8 cellular contexts compared by ENCODE assay signal in genomic region chr7:158856883-158857668, GRCh38. TPM values are rescaled to one million over a fixed set of nuclear protein-coding genes. Genes with fewer than 3 reads are reported as not detected.
DNase-seq lines count a peak whose midpoint lies in the region; ATAC-seq and TF ChIP-seq lines count a peak whose summit lies in the region.

No MANE protein-coding gene starts in this region.

- no peaks in the 10 kb centered on the region for H3K9me3 ChIP-seq in ES-I3 (ENCODE audit: control insufficient read depth, insufficient read depth, low read length)
- H3K9me3 ChIP-seq in HAP-1 = no peaks in the 10 kb centered on the region
- no peaks in the 10 kb centered on the region for H3K9me3 ChIP-seq in esophagus squamous epithelium
- no peaks in the 10 kb centered on the region for H3K9me3 ChIP-seq in trophoblast cell (ENCODE audit: insufficient read depth, low read depth, low read length)

- DNase-seq in HAP-1 (ENCODE audit: low spot score in 2 of 2) = no peak
- peak; percentile 28 for DNase-seq in OCI-M1 (lab: John Stamatoyannopoulos, UW)
- DNase-seq in esophagus squamous epithelium (lab: John Stamatoyannopoulos, UW) = no peak
- DNase-seq in trophoblast cell = peak in 1 of 2 donors; percentile 21
- DNase-seq in NCI-H510A (lab: John Stamatoyannopoulos, UW) = no peak
- no peak for DNase-seq in NCI-H1694 (lab: John Stamatoyannopoulos, UW)

- in situ Hi-C loops in HAP-1 (cut with MboI; ENCODE audit: low sequenced_read_pairs) = no loop called here

- H3K4me3 ChIP-seq in HAP-1 = peak overlapping the region; percentile 57
- H3K4me3 ChIP-seq in esophagus squamous epithelium = peak overlapping the region; percentile 53 to 83 (median 65)
- H3K4me3 ChIP-seq in trophoblast cell (ENCODE audit: low read depth, low read length) = peak overlapping the region; percentile 91

- intact Hi-C loops in esophagus squamous epithelium (cut with DNase I) = no loop called here

- H4K8ac ChIP-seq in trophoblast cell (ENCODE audit: low read depth, low read length) = peak overlapping the region; percentile 74

- TF ChIP-seq POLR2A in esophagus squamous epithelium (IDR thresholded peaks at IDR 0.05) = no peak

- H3K4me1 ChIP-seq in ES-I3 (ENCODE audit: insufficient read depth, low read length) = peaks cover 33% of the 10 kb centered on the region
- peaks cover 12% of the 10 kb centered on the region for H3K4me1 ChIP-seq in HAP-1
- peaks cover 0 to 40% (median 10%) of the 10 kb centered on the region in 3 donors for H3K4me1 ChIP-seq in esophagus squamous epithelium
- H3K4me1 ChIP-seq in trophoblast cell (ENCODE audit: control insufficient read depth in 1 of 2, insufficient read depth in 2 of 2, low read length in 2 of 2) = peaks cover 0 to 2% of the 10 kb centered on the region in 2 experiments

- 39 to 51% methylated on average over 3 to 4 of the region's 31 CpGs for WGBS in esophagus squamous epithelium, 2 donors
- whole genome bisulfite sequencing in trophoblast cell (ENCODE audit: extremely low coverage, insufficient coverage, insufficient read length) = no CpG with 5 or more reads among the region's 31 CpGs

- no peak overlapping the region for H3K4ac ChIP-seq in trophoblast cell (ENCODE audit: low read depth, low read length)

- peak overlapping the region; percentile 97 for H3K18ac ChIP-seq in trophoblast cell (ENCODE audit: low read length)

- peak overlapping the region; percentile 32 for H4K12ac ChIP-seq in trophoblast cell (ENCODE audit: low read depth, low read length)

- ATAC-seq in HG03378 (IDR thresholded peaks at IDR 0.05; ENCODE audit: unreplicated experiment) = no peak

- peak overlapping the region; percentile 86 for H2BK120ac ChIP-seq in trophoblast cell (ENCODE audit: insufficient read depth, low read length, poor library complexity)

- peaks cover 4% of the 10 kb centered on the region for H3K79me2 ChIP-seq in trophoblast cell (ENCODE audit: control insufficient read depth, insufficient read depth, low read length, poor library complexity)

- no peak overlapping the region for H2BK12ac ChIP-seq in trophoblast cell (ENCODE audit: low read length)

- peak overlapping the region; percentile 55 for H4K91ac ChIP-seq in trophoblast cell (ENCODE audit: low read depth, low read length)

- H3K36me3 ChIP-seq in ES-I3 (ENCODE audit: insufficient read depth, low read length) (no peaks in the 10 kb centered on the region), HAP-1 (replicated peaks) (no peaks in the 10 kb centered on the region), esophagus squamous epithelium (no peaks in the 10 kb centered on the region), trophoblast cell (ENCODE audit: control insufficient read depth in 1 of 2, insufficient read depth in 2 of 2, low read length in 2 of 2) (no peaks in the 10 kb centered on the region)

- H3K23ac ChIP-seq in trophoblast cell (ENCODE audit: low read length) = no peak overlapping the region

- peak overlapping the region; percentile 87 for H3K14ac ChIP-seq in trophoblast cell (ENCODE audit: low read length)

- peak overlapping the region; percentile 81 for H2AFZ ChIP-seq in trophoblast cell (ENCODE audit: insufficient read depth, low read length, poor library complexity)

- H2BK5ac ChIP-seq in trophoblast cell (ENCODE audit: low read depth, low read length, poor library complexity) = peak overlapping the region; percentile 81

- H3K27me3 ChIP-seq in HAP-1 (ENCODE audit: low read depth) (no peaks in the 10 kb centered on the region), esophagus squamous epithelium (no peaks in the 10 kb centered on the region), trophoblast cell (ENCODE audit: insufficient read depth, low read length) (no peaks in the 10 kb centered on the region)

- TF ChIP-seq CTCF in esophagus squamous epithelium (IDR thresholded peaks at IDR 0.05) = no peak

- peak overlapping the region; percentile 55 for H3K4me2 ChIP-seq in trophoblast cell (ENCODE audit: low read length)

- peaks cover 5% of the 10 kb centered on the region for H3K79me1 ChIP-seq in trophoblast cell (ENCODE audit: low read length)

- H3K27ac ChIP-seq in esophagus squamous epithelium (peak overlapping the region; percentile 74 to 87 (median 78)), trophoblast cell (ENCODE audit: low read depth, low read length) (peak overlapping the region; percentile 32)

- H3K9ac ChIP-seq in ES-I3 (ENCODE audit: low read depth, low read length) (peak overlapping the region; percentile 47; the same call in 1 of the 2 replicates), trophoblast cell (ENCODE audit: low read length) (peak overlapping the region; percentile 67)

- no peak overlapping the region for H2AK5ac ChIP-seq in trophoblast cell (ENCODE audit: low read length)

RNA-seq across cellular contexts. Expression of gene DYNC2I1, which starts 0.7 kb away (rescaled TPM):
- total RNA-seq in esophagus squamous epithelium = 10 to 100 TPM in 1 of 4 donors, 1 to 10 TPM in 3; 6.4 to 15.1 (median 7.3) TPM
- polyA plus RNA-seq in trophoblast cell (2013) = 7.6 and 7.8 TPM in 2 replicates

RNA-seq across cellular contexts. Expression of gene ESYT2, which starts 27.8 kb away (rescaled TPM):
- 10 to 100 TPM; 52.1 to 94.2 (median 60.5) TPM for total RNA-seq in esophagus squamous epithelium
- polyA plus RNA-seq in trophoblast cell (2013) = 58.7 and 59.5 TPM in 2 replicates
